In genomic region chr3:121690777-121691405, GRCh38 we compare ENCODE assay signal across 1 cellular context.
A peak's percentile ranks its signal among the peaks of the same experiment; 100 is the strongest.
TF ChIP-seq lines count a peak whose summit lies in the region.

No MANE protein-coding gene starts in this region.

TF ChIP-seq in GM12878, 131 proteins besides CTCF, POLR2A, EP300 and RAD21 (continued from another document):
- TF ChIP-seq ATF2 (IDR thresholded peaks at IDR 0.05; ENCODE audit: low read length) (0 out of 2 replicates have a peak, but pooled peaks have one; percentile 24), IRF4 (IDR thresholded peaks at IDR 0.05; ENCODE audit: low read depth, low read length) (0 out of 2 replicates have a peak, but pooled peaks have one; percentile 54), RUNX3 (IDR thresholded peaks at IDR 0.05; ENCODE audit: low read length) (0 out of 2 replicates have a peak, but pooled peaks have one; percentile 25), ZNF687 (IDR thresholded peaks at IDR 0.05) (no peak), YBX1 (IDR thresholded peaks at IDR 0.05) (no peak), GATAD2B (conservative IDR thresholded peaks at IDR 0.05; ENCODE audit: low read depth) (no peak), ATF3 (IDR thresholded peaks at IDR 0.05; ENCODE audit: borderline replicate concordance, extremely low read depth, low read depth, low read length) (no peak), GABPA (IDR thresholded peaks at IDR 0.05; ENCODE audit: low read depth) (no peak), ASH2L (IDR thresholded peaks at IDR 0.05; ENCODE audit: borderline replicate concordance, low read depth) (no peak), ZBTB33 (IDR thresholded peaks at IDR 0.05) (no peak), PBX3 (IDR thresholded peaks at IDR 0.05; ENCODE audit: insufficient replicate concordance, low read depth, low read length) (no peak), SRF (IDR thresholded peaks at IDR 0.05; ENCODE audit: low read depth in 2 of 2, low read length in 2 of 2) (no peak), ZNF622 (IDR thresholded peaks at IDR 0.05) (no peak), PAX5 (IDR thresholded peaks at IDR 0.05; ENCODE audit: borderline replicate concordance, low read depth, low read length) (no peak), NBN (IDR thresholded peaks at IDR 0.05) (no peak), ELK1 (IDR thresholded peaks at IDR 0.05; ENCODE audit: low read depth, low read length) (no peak), PKNOX1 (IDR thresholded peaks at IDR 0.05) (0 out of 2 replicates have a peak, but pooled peaks have one; percentile 20), CBFB (IDR thresholded peaks at IDR 0.05; ENCODE audit: low read depth) (no peak), JUNB (IDR thresholded peaks at IDR 0.05) (peak; percentile 36; the same call in 1 of the 2 replicates), NR2F1 (conservative IDR thresholded peaks at IDR 0.05) (no peak), IKZF2 (IDR thresholded peaks at IDR 0.05) (no peak), NKRF (conservative IDR thresholded peaks at IDR 0.05) (no peak), NFXL1 (IDR thresholded peaks at IDR 0.05; ENCODE audit: borderline replicate concordance) (no peak), SREBF1 (IDR thresholded peaks at IDR 0.05; ENCODE audit: low read length) (no peak), CEBPZ (IDR thresholded peaks at IDR 0.05; ENCODE audit: low read depth, low read length) (no peak), TCF12 (IDR thresholded peaks at IDR 0.05; ENCODE audit: low read depth, low read length) (no peak), USF2 (IDR thresholded peaks at IDR 0.05; ENCODE audit: borderline replicate concordance, low read depth, low read length) (no peak), CREM (IDR thresholded peaks at IDR 0.05; ENCODE audit: low read depth) (no peak), IKZF1 (conservative IDR thresholded peaks at IDR 0.05) (no peak), ZNF274 (IDR thresholded peaks at IDR 0.05; ENCODE audit: insufficient read depth, insufficient read length) (no peak), ZNF24 (IDR thresholded peaks at IDR 0.05) (no peak), TARDBP (IDR thresholded peaks at IDR 0.05; ENCODE audit: borderline replicate concordance) (no peak), BCL3 (IDR thresholded peaks at IDR 0.05; ENCODE audit: borderline replicate concordance, insufficient read depth, low read depth, low read length, poor library complexity, severe bottlenecking) (no peak), MAX (IDR thresholded peaks at IDR 0.05; ENCODE audit: low read depth, low read length) (no peak), FOS (IDR thresholded peaks at IDR 0.05; ENCODE audit: borderline replicate concordance, extremely low read depth, insufficient read length) (no peak), NR2C1 (IDR thresholded peaks at IDR 0.05) (no peak), PML (IDR thresholded peaks at IDR 0.05; ENCODE audit: low read length) (no peak)
